In the genomic region with DNA sequence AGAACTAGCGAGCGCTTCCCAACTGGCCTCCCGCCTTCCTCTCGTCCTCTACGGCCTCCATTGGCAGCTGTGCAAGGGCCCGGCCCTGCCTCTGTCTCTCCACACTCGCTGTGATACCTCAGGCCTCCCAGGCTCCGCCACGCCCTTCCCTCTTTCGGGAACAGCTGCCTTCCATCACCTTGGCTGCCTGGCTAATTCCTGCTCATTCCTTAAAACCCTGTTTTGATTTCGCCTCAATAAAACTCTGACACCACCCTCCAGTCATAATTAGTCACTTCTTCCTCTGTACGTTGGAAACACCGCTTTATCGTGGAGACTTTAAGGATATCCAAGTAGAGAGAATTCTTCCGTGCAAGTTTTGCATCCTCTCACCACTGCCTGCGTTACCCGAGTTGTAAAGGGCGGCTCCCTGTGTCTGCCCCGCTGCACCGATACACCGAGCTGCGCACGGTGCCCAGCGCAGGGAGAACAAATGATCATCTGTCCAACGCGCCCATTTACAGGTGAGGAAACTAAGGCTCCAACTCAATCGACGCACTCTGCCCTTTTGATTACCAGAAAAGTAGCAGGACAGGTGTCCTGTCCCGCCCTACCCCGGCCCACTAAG, we compare ENCODE assay signal across 8 cellular contexts.
A peak's percentile ranks its signal among the peaks of the same experiment; 100 is the strongest.
DNase-seq lines count a peak whose midpoint lies in the region; FAIRE-seq and TF ChIP-seq lines count a peak whose summit lies in the region.

No MANE protein-coding gene starts in this region.

- H3K4me1 Mint-ChIP-seq in activated CD4-positive, alpha-beta T cell treated with anti-CD3 and anti-CD28 coated beads, Interleukin-2, amount 10 ng/mL, durations not matched to agents 7 days and 5 days, result peaks cover 15% of the 10 kb centered on the region
- peaks cover 24% of the 10 kb centered on the region for H3K4me1 Mint-ChIP-seq in nephron

- peak overlapping the region; percentile 42 for H3K4me3 ChIP-seq in bronchial epithelial cell (ENCODE audit: low read depth, low read length)

- H3K9me3 Mint-ChIP-seq in activated CD4-positive, alpha-beta T cell treated with anti-CD3 and anti-CD28 coated beads, Interleukin-2, amount 10 ng/mL, durations not matched to agents 7 days and 5 days, result no peaks in the 10 kb centered on the region
- no peaks in the 10 kb centered on the region for H3K9me3 Mint-ChIP-seq in nephron

- H3K36me3 ChIP-seq in bronchial epithelial cell (ENCODE audit: control insufficient read depth, insufficient read depth, low read length), result peaks cover 3% of the 10 kb centered on the region

- peak overlapping the region; percentile 50 for H3K27ac Mint-ChIP-seq in activated CD4-positive, alpha-beta T cell treated with anti-CD3 and anti-CD28 coated beads, Interleukin-2, amount 10 ng/mL, durations not matched to agents 7 days and 5 days
- peak overlapping the region in 1 of 3 experiments; percentile 13 for H3K27ac Mint-ChIP-seq in nephron

- no peaks in the 10 kb centered on the region for H3K36me3 Mint-ChIP-seq in activated CD4-positive, alpha-beta T cell treated with anti-CD3 and anti-CD28 coated beads, Interleukin-2, amount 10 ng/mL, durations not matched to agents 7 days and 5 days (ENCODE audit: low read depth)
- H3K36me3 Mint-ChIP-seq in nephron (ENCODE audit: low read depth), result no peaks in the 10 kb centered on the region

- peak overlapping the region; percentile 75 for H3K4me3 Mint-ChIP-seq in activated CD4-positive, alpha-beta T cell treated with anti-CD3 and anti-CD28 coated beads, Interleukin-2, amount 10 ng/mL, durations not matched to agents 7 days and 5 days
- peak overlapping the region; percentile 76 to 82 (median 81) for H3K4me3 Mint-ChIP-seq in nephron

- peak; percentile 95 for FAIRE-seq in bronchial epithelial cell (lab: Jason Lieb, UNC)

- no peak for DNase-seq in activated CD4-positive, alpha-beta T cell treated with anti-CD3 and anti-CD28 coated beads, Interleukin-2, amount 10 ng/mL, durations not matched to agents 7 days and 5 days
- DNase-seq in activated CD4-positive, alpha-beta T cell treated with anti-CD3 and anti-CD28 coated beads for 4 hours, result no peak
- peak; percentile 90 for DNase-seq in M059J (ENCODE audit: low read depth)
- DNase-seq in bronchial epithelial cell (ENCODE audit: low read depth), result peak; percentile 95
- no peak for DNase-seq in MV-4-11 (lab: John Stamatoyannopoulos, UW)
- DNase-seq in NCI-H1436 treated with DMSO at 0.1 percent for 48 hours (lab: John Stamatoyannopoulos, UW), result no peak
- DNase-seq in dedifferentiated amniotic fluid mesenchymal stem cell (ENCODE audit: extremely low spot score), result no peak

- no peaks in the 10 kb centered on the region for H3K27me3 ChIP-seq in bronchial epithelial cell (ENCODE audit: control insufficient read depth, insufficient read depth, low read length)

- CTCF ChIA-PET in activated CD4-positive, alpha-beta T cell treated with anti-CD3 and anti-CD28 coated beads, Interleukin-2, amount 10 ng/mL, durations not matched to agents 7 days and 5 days (lab: Charles Lee), result interaction anchor here (0.6 kb wide), 1 partner anchor 67 kb away, joined by 3 read pairs; no protein-coding TSS in a partner anchor

- TF ChIP-seq CTCF in bronchial epithelial cell (IDR thresholded peaks at IDR 0.05; ENCODE audit: insufficient read depth, low read length, severe bottlenecking) (no peak), nephron (IDR thresholded peaks at IDR 0.05; ENCODE audit: unreplicated experiment in 3 of 3) (no peak)

- H3K27me3 Mint-ChIP-seq in activated CD4-positive, alpha-beta T cell treated with anti-CD3 and anti-CD28 coated beads, Interleukin-2, amount 10 ng/mL, durations not matched to agents 7 days and 5 days, result peaks cover 39% of the 10 kb centered on the region
- peaks cover 53% of the 10 kb centered on the region for H3K27me3 Mint-ChIP-seq in nephron (ENCODE audit: low read depth)

- POLR2A ChIA-PET in activated CD4-positive, alpha-beta T cell treated with anti-CD3 and anti-CD28 coated beads, Interleukin-2, amount 10 ng/mL, durations not matched to agents 7 days and 5 days (lab: Charles Lee), result no interaction called here

Comparison
In these comparisons a context has a peak if more than half of its experiments do, and no peak if none do; other contexts are left out.
1. DNase-seq: peak in M059J (single experiment) and bronchial epithelial cell (single experiment); none in activated CD4-positive, alpha-beta T cell treated with anti-CD3 and anti-CD28 coated beads, Interleukin-2, amount 10 ng/mL, durations not matched to agents 7 days and 5 days (single experiment), activated CD4-positive, alpha-beta T cell treated with anti-CD3 and anti-CD28 coated beads for 4 hours (0 of 2), MV-4-11 (single experiment), NCI-H1436 treated with DMSO at 0.1 percent for 48 hours (single experiment) and dedifferentiated amniotic fluid mesenchymal stem cell (single experiment).